8 cellular contexts compared by ENCODE assay signal in the genomic region with DNA sequence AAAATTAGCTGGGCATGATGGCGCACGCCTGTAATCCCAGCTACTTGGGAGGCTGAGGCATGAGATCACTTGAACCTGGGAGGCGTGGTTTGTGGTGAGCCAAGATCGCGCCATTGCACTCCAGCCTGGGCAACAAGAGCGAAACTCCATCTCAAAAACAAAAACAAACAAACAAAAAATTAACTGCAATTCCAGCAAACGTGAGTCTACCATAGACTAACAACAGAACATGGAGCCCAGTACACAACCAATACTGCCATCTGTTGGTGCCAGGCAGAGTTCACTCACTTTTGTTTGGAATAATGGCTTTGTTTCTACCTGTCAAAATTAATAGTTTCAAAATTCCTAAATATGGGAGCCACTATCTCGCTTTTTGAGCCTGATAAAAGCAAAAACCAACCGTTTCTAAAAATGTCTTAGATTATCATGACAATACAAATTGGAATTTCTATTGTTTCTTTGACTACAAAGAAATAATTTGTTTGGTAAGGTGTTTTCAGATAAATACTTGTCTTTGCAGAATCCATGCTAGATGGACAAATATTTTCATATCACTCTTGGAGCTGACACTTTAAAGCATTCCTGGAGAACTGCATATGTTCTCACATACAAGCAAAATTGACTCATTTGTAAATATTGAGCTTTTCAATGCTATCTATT. TPM values are rescaled to one million over a fixed set of nuclear protein-coding genes. Genes with fewer than 3 reads are reported as not detected.
DNase-seq lines count a peak whose midpoint lies in the region; ATAC-seq and TF ChIP-seq lines count a peak whose summit lies in the region.

No MANE protein-coding gene starts in this region.

- intact Hi-C loops in right lobe of liver (cut with DNase I): loop anchor here (5.0 to 10.0 kb wide), 2 partner anchors 80 to 83 kb away; no protein-coding TSS in a partner anchor

- no peak overlapping the region for H3K4me3 ChIP-seq in astrocyte of the spinal cord (ENCODE audit: low read depth, low read length)
- no peak overlapping the region for H3K4me3 ChIP-seq in right lobe of liver
- no peak overlapping the region for H3K4me3 ChIP-seq in coronary artery

- peak; percentile 49 for DNase-seq in ACHN
- peak; percentile 48 for DNase-seq in GM03348 (ENCODE audit: low spot score)
- peak; percentile 15 for DNase-seq in NCI-H2227 (lab: John Stamatoyannopoulos, UW; ENCODE audit: unreplicated experiment)
- peak; percentile 43 for DNase-seq in astrocyte of the spinal cord (ENCODE audit: low read depth, low spot score)
- no peak for DNase-seq in right lobe of liver
- DNase-seq in GF-D8 (lab: John Stamatoyannopoulos, UW): no peak
- DNase-seq in coronary artery (ENCODE audit: low spot score): no peak

- in situ Hi-C loops in ACHN (cut with HindIII; ENCODE audit: low pct_ligation_motif_present, low pct_unique_long_range_greater_than_20kb, low sequenced_read_pairs) (no loop called here), astrocyte of the spinal cord (cut with HindIII; ENCODE audit: low sequenced_read_pairs) (no loop called here)

- H3K36me3 ChIP-seq in right lobe of liver: no peaks in the 10 kb centered on the region

- TF ChIP-seq POLR2A in right lobe of liver (IDR thresholded peaks at IDR 0.05): no peak

- no peaks in the 10 kb centered on the region for H3K9me3 ChIP-seq in right lobe of liver

- H3K27ac ChIP-seq in right lobe of liver (no peak overlapping the region), coronary artery (no peak overlapping the region)

- ATAC-seq in right lobe of liver (peak; percentile 88 to 93 (median 92)), GM21528 (IDR thresholded peaks at IDR 0.05; ENCODE audit: low FRiP score, unreplicated experiment) (no peak)

- H3K27me3 ChIP-seq in right lobe of liver: no peaks in the 10 kb centered on the region

- 19% methylated on average over 7 of the region's 9 CpGs for WGBS in right lobe of liver (ENCODE audit: insufficient coverage, low coverage, low lambda C conversion rate, missing lambda C conversion rate)

- TF ChIP-seq CTCF in astrocyte of the spinal cord (IDR thresholded peaks at IDR 0.05; ENCODE audit: low read depth, low read length) (peak; percentile 69), right lobe of liver (IDR thresholded peaks at IDR 0.05) (peak; percentile 65 to 80 (median 78)), coronary artery (IDR thresholded peaks at IDR 0.05) (no peak)

- H3K4me1 ChIP-seq in right lobe of liver: peaks cover 0 to 10% (median 0%) of the 10 kb centered on the region in 4 donors

RNA-seq across cellular contexts. Expression of a gene that starts 45.0 kb away (rescaled TPM):
- total RNA-seq in right lobe of liver: 1 to 10 TPM in 3 of 6 experiments, under 1 TPM in 3; 0.59 to 2.1 (median 1.3) TPM

RNA-seq across cellular contexts. Expression of a gene that starts 58.9 kb away (rescaled TPM):
- 10 to 100 TPM; 12.6 to 42.3 (median 22.4) TPM for total RNA-seq in right lobe of liver

Comparison
In these comparisons a context has a peak if more than half of its experiments do, and no peak if none do; other contexts are left out.
1. DNase-seq: peak in ACHN (single experiment), GM03348 (single experiment), NCI-H2227 (single experiment) and astrocyte of the spinal cord (single experiment); none in right lobe of liver (0 of 3), GF-D8 (single experiment) and coronary artery (single experiment).